17 cellular contexts compared by ENCODE assay signal in the genomic region with DNA sequence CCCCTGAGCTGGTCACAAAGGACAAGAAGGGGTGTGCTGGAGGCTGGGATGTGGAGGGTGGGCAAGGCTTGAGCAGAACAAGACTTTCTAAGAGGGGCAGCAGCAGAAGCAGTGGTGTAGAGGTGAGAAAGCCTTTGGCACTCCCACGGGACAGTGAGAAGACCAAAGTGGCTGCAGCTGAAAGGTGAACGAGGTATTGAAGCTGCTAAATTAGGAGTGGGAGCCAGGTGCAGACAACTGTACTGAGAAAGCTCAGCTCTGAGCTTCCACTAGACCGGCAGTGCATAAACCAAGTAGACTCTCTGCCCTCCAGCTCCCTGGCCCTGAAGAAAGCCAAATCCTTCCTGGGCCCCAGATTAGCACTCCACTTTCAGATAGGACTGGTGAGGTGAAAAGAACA.
"Had no signal": no experiment of that assay in that cellular context is flagged by ENCODE, and none has a peak within 500 bp of the region (broad histone marks: within the 10 kb centered on the region; RNA-seq: fewer than 3 reads in every experiment).

No MANE protein-coding gene starts in this region.

- H3K36me3 ChIP-seq: colonic mucosa, left ventricle myocardium inferior, lower lobe of right lung, pancreas, tibial nerve had no signal

- H3K4me3 ChIP-seq: colonic mucosa, hepatocyte, left ventricle myocardium inferior, lower lobe of right lung, pancreas, tibial nerve had no signal

- H3K9me3 ChIP-seq: colonic mucosa, left ventricle myocardium inferior, lower lobe of right lung, pancreas, tibial nerve had no signal

- H3K4me1 ChIP-seq: colonic mucosa, left ventricle myocardium inferior, pancreas had no signal

- FAIRE-seq: endothelial cell of umbilical vein, kidney, pancreas had no signal

- DNase-seq: colonic mucosa; dermis blood vessel endothelial cell; erythroblast; foreskin keratinocyte; kidney; left cardiac atrium; left ventricle myocardium inferior; lower lobe of right lung; occipital lobe; pancreas; right cardiac atrium; stimulated activated CD4-positive, alpha-beta T cell treated with anti-CD3 and anti-CD28 coated beads, Interleukin-4, amount 100 ng/mL, for 1 hour; stimulated activated CD8-positive, alpha-beta memory T cell treated with anti-CD3 and anti-CD28 coated beads, Interleukin-4, amount 100 ng/mL, for 48 hours had no signal

- H2AFZ ChIP-seq: hepatocyte had no signal

- H3K4me2 ChIP-seq: hepatocyte had no signal

- H3K79me2 ChIP-seq: hepatocyte had no signal

- ATAC-seq: foreskin keratinocyte; left cardiac atrium; lower lobe of right lung; pancreas; right cardiac atrium; stimulated activated effector memory CD8-positive, alpha-beta T cell treated with anti-CD3 and anti-CD28 coated beads, Interleukin-12 subunit alpha, Interleukin-12 subunit beta, amount 100 ng/mL, for 72 hours had no signal

- H3K27ac ChIP-seq: colonic mucosa, foreskin keratinocyte, hepatocyte, left ventricle myocardium inferior, lower lobe of right lung, pancreas, tibial nerve had no signal

- H3K27me3 ChIP-seq: pancreas had no signal
